ENCODE assay signal across 9 cellular contexts in genomic region chr17:19940722-19941464, GRCh38. TPM values are rescaled to one million over a fixed set of nuclear protein-coding genes. Genes with fewer than 3 reads are reported as not detected.
DNase-seq lines count a peak whose midpoint lies in the region; ATAC-seq and TF ChIP-seq lines count a peak whose summit lies in the region.
"Had no signal": no experiment of that assay in that cellular context is flagged by ENCODE, and none has a peak within 500 bp of the region (broad histone marks: within the 10 kb centered on the region; RNA-seq: fewer than 3 reads in every experiment).

No MANE protein-coding gene starts in this region.

- H3K4me1 Mint-ChIP-seq in nephron progenitor cell: no peaks in the 10 kb centered on the region

- H3K36me3 ChIP-seq in body of pancreas (replicated peaks in 1 of 2; ENCODE audit: insufficient read depth in 1 of 2, low read depth in 2 of 2) (peaks cover 0 to 4% of the 10 kb centered on the region in 2 donors), left lung (peaks cover 0 to 78% of the 10 kb centered on the region in 2 donors)

- H3K4me3 ChIP-seq in AG10803 (ENCODE audit: low read length) (no peak overlapping the region), HFF-Myc (replicated peaks; ENCODE audit: low read depth, low read length) (no peak overlapping the region), body of pancreas (no peak overlapping the region), left lung (no peak overlapping the region)

- TF ChIP-seq CTCF in AG10803 (conservative IDR thresholded peaks at IDR 0.05; ENCODE audit: low read length) (no peak), HFF-Myc (IDR thresholded peaks at IDR 0.05; ENCODE audit: low read depth, low read length, missing control alignments) (no peak), body of pancreas (IDR thresholded peaks at IDR 0.05) (no peak), left lung (IDR thresholded peaks at IDR 0.05) (no peak), nephron progenitor cell (IDR thresholded peaks at IDR 0.05) (no peak)

- H3K4me1 ChIP-seq in body of pancreas (peaks cover 20% of the 10 kb centered on the region), left lung (peaks cover 4 to 10% of the 10 kb centered on the region in 2 donors)

- 55 to 63% methylated on average over 4 of the region's 4 CpGs for WGBS in body of pancreas, 2 donors

- H3K9me3 ChIP-seq in body of pancreas (no peaks in the 10 kb centered on the region), left lung (no peaks in the 10 kb centered on the region)

- H3K27ac Mint-ChIP-seq in nephron progenitor cell: no peak overlapping the region

- intact Hi-C loops in body of pancreas (cut with DNase I): no loop called here
- intact Hi-C loops in left lung (cut with DNase I): no loop called here

- H3K27ac ChIP-seq in body of pancreas (peak overlapping the region in 1 of 4 donors; percentile 0), left lung (peak overlapping the region; percentile 51 to 73)

- no peaks in the 10 kb centered on the region for H3K27me3 ChIP-seq in body of pancreas
- H3K27me3 ChIP-seq in left lung: no peaks in the 10 kb centered on the region

- peak; percentile 12 for ATAC-seq in body of pancreas
- ATAC-seq in left lung: peak; percentile 83

- peaks cover 62% of the 10 kb centered on the region for H3K36me3 Mint-ChIP-seq in nephron progenitor cell (ENCODE audit: low read depth)

- no peaks in the 10 kb centered on the region for H3K9me3 Mint-ChIP-seq in nephron progenitor cell

- H3K4me3 Mint-ChIP-seq in nephron progenitor cell: no peak overlapping the region

- peak; percentile 73 for DNase-seq in AG10803 (ENCODE audit: low read depth)
- peak; percentile 31 for DNase-seq in HFF-Myc (ENCODE audit: extremely low read depth, low read depth)
- no peak for DNase-seq in body of pancreas
- no peak for DNase-seq in left lung
- no peak for DNase-seq in SIG-M5 treated with dmso at 0.1 percent for 504 hours (lab: John Stamatoyannopoulos, UW; ENCODE audit: unreplicated experiment)
- no peak for DNase-seq in NCI-H146 treated with DMSO at 0.1 percent for 48 hours (lab: John Stamatoyannopoulos, UW; ENCODE audit: unreplicated experiment)
- no peak for DNase-seq in nephron progenitor cell
- no peak for DNase-seq in retina
- DNase-seq: DND-41 had no signal

- TF ChIP-seq POLR2A in body of pancreas (IDR thresholded peaks at IDR 0.05): no peak

- H3K27me3 Mint-ChIP-seq in nephron progenitor cell (ENCODE audit: low read depth, poor library complexity): no peaks in the 10 kb centered on the region

RNA-seq across cellular contexts. Expression of gene AKAP10, which starts 36.7 kb away (rescaled TPM):
- total RNA-seq in body of pancreas (10 to 100 TPM; 11.9 to 13.2 TPM), left lung (10 to 100 TPM; 32.7 to 35.2 TPM)

Comparison
In these comparisons a context has a peak if more than half of its experiments do, and no peak if none do; other contexts are left out.
1. DNase-seq: peak in AG10803 (single experiment) and HFF-Myc (single experiment); none in body of pancreas (0 of 4), left lung (0 of 2), SIG-M5 treated with dmso at 0.1 percent for 504 hours (single experiment), NCI-H146 treated with DMSO at 0.1 percent for 48 hours (single experiment), nephron progenitor cell (single experiment) and retina (single experiment).